ENCODE assay signal across 20 cellular contexts in genomic region chr2:2810504-2810903, GRCh38.
"Had no signal": no experiment of that assay in that cellular context is flagged by ENCODE, and none has a peak within 500 bp of the region (broad histone marks: within the 10 kb centered on the region; RNA-seq: fewer than 3 reads in every experiment).

No MANE protein-coding gene starts in this region.

- H3K27ac ChIP-seq: breast epithelium, esophagus muscularis mucosa, lower lobe of right lung, thyroid gland had no signal

- H3K4me3 Mint-ChIP-seq: activated B cell treated with CpG ODN at 0.5 μM for 24 hours; activated CD4-positive, alpha-beta memory T cell treated with anti-CD3 and anti-CD28 coated beads for 36 hours; activated naive CD4-positive, alpha-beta T cell treated with anti-CD3 and anti-CD28 coated beads, Interleukin-2, amount 10 ng/mL, durations not matched to agents 7 days and 5 days; activated T-cell treated with anti-CD3 and anti-CD28 coated beads, Interleukin-2, amount 50 U/mL, for 4 hours; mesothelial cell of epicardium; nephron progenitor cell had no signal

- DNase-seq: activated B cell treated with CpG ODN at 0.5 μM for 24 hours; activated CD4-positive, alpha-beta memory T cell treated with anti-CD3 and anti-CD28 coated beads for 36 hours; activated CD4-positive, alpha-beta T cell treated with anti-CD3 and anti-CD28 coated beads for 4 hours; activated effector memory CD4-positive, alpha-beta T cell treated with Interleukin-2 at 50 U/mL for 16 hours; activated naive CD4-positive, alpha-beta T cell treated with anti-CD3 and anti-CD28 coated beads, Interleukin-2, amount 10 ng/mL, durations not matched to agents 7 days and 5 days; activated T-cell treated with anti-CD3 and anti-CD28 coated beads, Interleukin-2, amount 50 U/mL, for 4 hours; cortex of kidney; effector CD4-positive, alpha-beta T cell; lower lobe of right lung; nephron progenitor cell; nucleus accumbens; stimulated activated naive CD4-positive, alpha-beta T cell; SW 1271; thyroid gland had no signal

- H3K4me1 ChIP-seq: breast epithelium, esophagus muscularis mucosa, lower lobe of right lung, thyroid gland had no signal

- H3K9me3 ChIP-seq: thyroid gland had no signal

- H3K36me3 Mint-ChIP-seq: activated naive CD4-positive, alpha-beta T cell treated with anti-CD3 and anti-CD28 coated beads, Interleukin-2, amount 10 ng/mL, durations not matched to agents 7 days and 5 days; mesothelial cell of epicardium had no signal

- H3K27me3 ChIP-seq: breast epithelium, esophagus muscularis mucosa, thyroid gland had no signal

- H3K27me3 Mint-ChIP-seq: activated B cell treated with CpG ODN at 0.5 μM for 24 hours; activated CD4-positive, alpha-beta memory T cell treated with anti-CD3 and anti-CD28 coated beads for 36 hours had no signal

- H3K4me1 Mint-ChIP-seq: activated B cell treated with CpG ODN at 0.5 μM for 24 hours; activated naive CD4-positive, alpha-beta T cell treated with anti-CD3 and anti-CD28 coated beads, Interleukin-2, amount 10 ng/mL, durations not matched to agents 7 days and 5 days; mesothelial cell of epicardium; nephron progenitor cell had no signal

- H3K27ac Mint-ChIP-seq: activated B cell treated with CpG ODN at 0.5 μM for 24 hours; activated CD4-positive, alpha-beta memory T cell treated with anti-CD3 and anti-CD28 coated beads for 36 hours; activated naive CD4-positive, alpha-beta T cell treated with anti-CD3 and anti-CD28 coated beads, Interleukin-2, amount 10 ng/mL, durations not matched to agents 7 days and 5 days; mesothelial cell of epicardium; nephron progenitor cell had no signal

- ATAC-seq: activated T-cell treated with anti-CD3 and anti-CD28 coated beads, Interleukin-2, amount 50 U/mL, for 4 hours; lower lobe of right lung had no signal

- FAIRE-seq: astrocyte, endothelial cell of umbilical vein, islet of Langerhans had no signal
